ENCODE assay signal across 8 cellular contexts in the genomic region with DNA sequence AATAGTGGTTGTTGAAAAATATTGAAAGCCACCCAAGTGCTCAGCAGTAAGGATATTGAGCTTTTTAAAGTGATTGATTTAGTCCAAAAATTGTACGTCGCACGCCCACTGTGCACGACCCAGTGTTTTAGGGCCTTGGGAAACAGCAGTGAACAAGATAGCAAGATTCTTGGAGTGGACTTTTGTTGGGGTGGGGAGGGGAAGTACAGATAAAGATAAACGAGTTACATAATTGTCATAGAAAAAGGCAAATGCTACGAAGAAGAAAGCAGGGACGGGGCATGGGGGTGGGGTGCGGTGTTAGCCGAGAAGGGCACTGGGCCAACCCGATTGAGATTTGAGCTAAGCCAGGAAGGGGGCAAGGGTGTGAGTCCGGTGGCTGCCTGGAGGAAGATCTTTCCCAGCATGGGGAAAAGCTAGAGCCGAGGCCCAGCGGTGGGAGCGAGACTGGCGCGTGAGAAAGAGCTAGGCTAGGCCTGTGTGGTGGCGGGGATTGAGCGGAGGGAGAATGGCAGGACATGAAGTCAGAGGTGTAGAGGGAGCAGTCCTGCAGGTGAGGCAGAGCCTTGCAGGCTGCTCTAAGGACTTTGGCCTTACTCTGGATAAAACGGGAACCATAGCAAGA. TPM values are rescaled to one million over a fixed set of nuclear protein-coding genes. Genes with fewer than 3 reads are reported as not detected.
DNase-seq lines count a peak whose midpoint lies in the region; ATAC-seq and TF ChIP-seq lines count a peak whose summit lies in the region.

No MANE protein-coding gene starts in this region.

- H3K4me3 Mint-ChIP-seq in endothelial cell (ENCODE audit: unreplicated experiment): peak overlapping the region; percentile 96
- peak overlapping the region; percentile 96 for H3K4me3 Mint-ChIP-seq in type B pancreatic cell

- peak; percentile 23 for ATAC-seq in Right ventricle myocardium inferior

- H3K9ac ChIP-seq in mucosa of stomach (ENCODE audit: low read length): peak overlapping the region; percentile 85

- TF ChIP-seq CTCF in endothelial cell (IDR thresholded peaks at IDR 0.05; ENCODE audit: unreplicated experiment) (no peak), type B pancreatic cell (conservative IDR thresholded peaks at IDR 0.05) (no peak)

- H3K36me3 Mint-ChIP-seq in endothelial cell (ENCODE audit: low read depth, unreplicated experiment) (peaks cover 19% of the 10 kb centered on the region), type B pancreatic cell (peaks cover 13% of the 10 kb centered on the region)

- H3K27me3 Mint-ChIP-seq in endothelial cell (ENCODE audit: unreplicated experiment): peaks cover 8% of the 10 kb centered on the region
- H3K27me3 Mint-ChIP-seq in type B pancreatic cell: peaks cover 10% of the 10 kb centered on the region

- DNase-seq in Right ventricle myocardium inferior (ENCODE audit: missing footprints): no peak
- no peak for DNase-seq in cardiac septum (ENCODE audit: low spot score)
- peak; percentile 18 for DNase-seq in HT1080 (ENCODE audit: low read depth)
- peak; percentile 22 for DNase-seq in activated CD4-positive, alpha-beta T cell treated with anti-CD3 and anti-CD28 coated beads, Interleukin-2, amount 50 U/mL, for 1 hour
- peak; percentile 43 for DNase-seq in endothelial cell (ENCODE audit: low spot score)
- DNase-seq in type B pancreatic cell (ENCODE audit: extremely low spot score, unreplicated experiment): no peak
- DNase-seq in DMS153 (lab: John Stamatoyannopoulos, UW): no peak

- peak overlapping the region; percentile 91 for H3K4me3 ChIP-seq in mucosa of stomach (ENCODE audit: low read length)

- no peaks in the 10 kb centered on the region for H3K9me3 Mint-ChIP-seq in endothelial cell (ENCODE audit: unreplicated experiment)
- H3K9me3 Mint-ChIP-seq in type B pancreatic cell: no peaks in the 10 kb centered on the region

- H3K27me3 ChIP-seq in mucosa of stomach (ENCODE audit: control insufficient read depth, insufficient read depth, low read length): no peaks in the 10 kb centered on the region

- intact Hi-C loops in Right ventricle myocardium inferior (cut with DNase I) (loop anchor here (5.0 kb wide), 3 partner anchors 186 to 321 kb away; partner anchors contain the start of gene KCTD6), cardiac septum (cut with DNase I) (loop anchor here (1.0 to 5.0 kb wide), 4 partner anchors 27 to 226 kb away; partner anchors contain the start of genes ABHD6 and KCTD6)

- H3K4me1 ChIP-seq in mucosa of stomach (ENCODE audit: control insufficient read depth, insufficient read depth, low read length): peaks cover 16% of the 10 kb centered on the region

- peaks cover 6% of the 10 kb centered on the region for H3K36me3 ChIP-seq in mucosa of stomach (ENCODE audit: control insufficient read depth, insufficient read depth, low read length)

- no peaks in the 10 kb centered on the region for H3K9me3 ChIP-seq in mucosa of stomach (ENCODE audit: control insufficient read depth, low read length)

- H3K27ac Mint-ChIP-seq in endothelial cell (ENCODE audit: unreplicated experiment) (peak overlapping the region; percentile 99), type B pancreatic cell (peak overlapping the region; percentile 99)

- peaks cover 13% of the 10 kb centered on the region for H3K4me1 Mint-ChIP-seq in endothelial cell (ENCODE audit: unreplicated experiment)
- H3K4me1 Mint-ChIP-seq in type B pancreatic cell (ENCODE audit: unreplicated experiment): peaks cover 18% of the 10 kb centered on the region

RNA-seq across cellular contexts. Expression of gene HTD2, which starts 0.5 kb away (rescaled TPM):
- total RNA-seq in Right ventricle myocardium inferior: 14.7 TPM
- total RNA-seq in cardiac septum: 12.9 TPM
- 10.1 and 11.6 TPM in 2 replicates for total RNA-seq in HT1080 (2014; rRNA removed; shearing (Covaris generic))
- polyA plus RNA-seq in HT1080 (2015; cell fraction: cytosol; rRNA removed): 11.3 and 12.4 TPM in 2 replicates
- polyA plus RNA-seq in HT1080 (2015; cell fraction: nucleus; rRNA removed): 8.4 and 8.6 TPM in 2 replicates
- 8.4 TPM for total RNA-seq in endothelial cell (ENCODE audit: unreplicated experiment)
- 10.6 and 11.4 TPM in 2 replicates for total RNA-seq in type B pancreatic cell (ENCODE audit: low replicate concordance)

RNA-seq across cellular contexts. Expression of gene RPP14, which starts 0.7 kb away (rescaled TPM):
- total RNA-seq in Right ventricle myocardium inferior: 23.2 TPM
- 17.0 TPM for total RNA-seq in cardiac septum
- 20.0 and 23.0 TPM in 2 replicates for total RNA-seq in HT1080 (2014; rRNA removed; shearing (Covaris generic))
- polyA plus RNA-seq in HT1080 (2015; cell fraction: cytosol; rRNA removed): 16.8 and 17.5 TPM in 2 replicates
- 14.2 and 16.2 TPM in 2 replicates for polyA plus RNA-seq in HT1080 (2015; cell fraction: nucleus; rRNA removed)
- 15.2 TPM for total RNA-seq in endothelial cell (ENCODE audit: unreplicated experiment)
- total RNA-seq in type B pancreatic cell (ENCODE audit: low replicate concordance): 22.1 and 23.3 TPM in 2 replicates

RNA-seq across cellular contexts. Expression of gene PXK, which starts 25.9 kb away (rescaled TPM):
- total RNA-seq in Right ventricle myocardium inferior: 13.3 TPM
- 10.8 TPM for total RNA-seq in cardiac septum
- 19.6 and 23.3 TPM in 2 replicates for total RNA-seq in HT1080 (2014; rRNA removed; shearing (Covaris generic))
- 28.9 and 39.7 TPM in 2 replicates for polyA plus RNA-seq in HT1080 (2015; cell fraction: cytosol; rRNA removed)
- polyA plus RNA-seq in HT1080 (2015; cell fraction: nucleus; rRNA removed): 42.4 and 42.7 TPM in 2 replicates
- total RNA-seq in endothelial cell (ENCODE audit: unreplicated experiment): 18.8 TPM
- total RNA-seq in type B pancreatic cell (ENCODE audit: low replicate concordance): 12.4 and 15.1 TPM in 2 replicates

Comparison
In these comparisons a context has a peak if more than half of its experiments do, and no peak if none do; other contexts are left out.
1. DNase-seq: peak in HT1080 (single experiment), activated CD4-positive, alpha-beta T cell treated with anti-CD3 and anti-CD28 coated beads, Interleukin-2, amount 50 U/mL, for 1 hour (single experiment) and endothelial cell (single experiment); none in Right ventricle myocardium inferior (single experiment), cardiac septum (single experiment), type B pancreatic cell (single experiment) and DMS153 (single experiment).